ENCODE assay signal across 1 cellular context in the genomic region with DNA sequence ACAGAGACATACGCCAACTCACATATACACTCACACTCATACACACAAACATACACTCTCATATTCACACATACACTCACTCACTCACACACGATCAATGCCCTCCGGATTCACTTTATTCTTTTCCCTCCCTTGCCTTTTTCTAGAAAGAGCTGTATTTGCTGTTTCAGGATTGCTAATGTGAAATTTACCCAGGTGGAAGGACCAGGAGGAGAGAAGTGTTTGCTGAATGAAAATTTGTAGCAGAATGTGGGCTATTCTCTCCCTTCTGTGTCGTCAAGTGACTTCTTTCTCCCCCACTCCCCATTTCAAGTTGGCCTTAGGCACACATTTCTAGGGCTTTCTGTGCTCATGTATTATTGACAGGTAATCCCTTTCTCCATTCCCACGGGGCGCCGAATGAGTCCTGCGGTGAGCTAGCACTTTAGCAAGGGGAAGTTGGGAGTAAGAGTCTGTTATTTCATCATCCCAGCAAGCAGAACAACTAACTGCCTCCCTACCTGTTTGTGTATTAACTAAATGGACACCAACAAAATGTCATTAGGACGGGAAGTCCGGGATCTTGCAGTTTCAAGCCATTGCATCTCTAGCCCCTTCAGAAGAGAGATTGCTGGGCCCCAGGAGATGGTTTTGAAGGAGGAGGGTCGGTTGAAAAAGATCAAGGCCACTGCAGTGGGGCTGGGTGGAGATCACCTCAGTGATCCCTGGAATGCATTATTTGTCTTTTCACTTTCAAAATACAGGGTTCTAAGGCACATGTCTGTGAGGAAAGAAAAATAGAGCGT.
TF ChIP-seq lines count a peak whose summit lies in the region.

No MANE protein-coding gene starts in this region.

TF ChIP-seq in A549, 52 proteins besides CTCF, POLR2A, EP300 and RAD21 (continued from another document):
- no peak for TF ChIP-seq PHF8 (IDR thresholded peaks at IDR 0.05; ENCODE audit: borderline replicate concordance, low read depth)
- no peak for TF ChIP-seq NPAS2 (CRISPR knock-in tag; IDR thresholded peaks at IDR 0.05; ENCODE audit: borderline replicate concordance)
- TF ChIP-seq, protein P1, sequence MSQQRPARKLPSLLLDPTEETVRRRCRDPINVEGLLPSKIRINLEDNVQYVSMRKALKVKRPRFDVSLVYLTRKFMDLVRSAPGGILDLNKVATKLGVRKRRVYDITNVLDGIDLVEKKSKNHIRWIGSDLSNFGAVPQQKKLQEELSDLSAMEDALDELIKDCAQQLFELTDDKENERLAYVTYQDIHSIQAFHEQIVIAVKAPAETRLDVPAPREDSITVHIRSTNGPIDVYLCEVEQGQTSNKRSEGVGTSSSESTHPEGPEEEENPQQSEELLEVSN (IDR thresholded peaks at IDR 0.05; ENCODE audit: borderline replicate concordance, low read depth) = no peak
- no peak for TF ChIP-seq SMC3 (IDR thresholded peaks at IDR 0.05)
- TF ChIP-seq CHD2 (IDR thresholded peaks at IDR 0.05; ENCODE audit: low read length, partially characterized antibody) = no peak
- TF ChIP-seq EHMT2 (IDR thresholded peaks at IDR 0.05; ENCODE audit: low read depth) = no peak
